In the genomic region with DNA sequence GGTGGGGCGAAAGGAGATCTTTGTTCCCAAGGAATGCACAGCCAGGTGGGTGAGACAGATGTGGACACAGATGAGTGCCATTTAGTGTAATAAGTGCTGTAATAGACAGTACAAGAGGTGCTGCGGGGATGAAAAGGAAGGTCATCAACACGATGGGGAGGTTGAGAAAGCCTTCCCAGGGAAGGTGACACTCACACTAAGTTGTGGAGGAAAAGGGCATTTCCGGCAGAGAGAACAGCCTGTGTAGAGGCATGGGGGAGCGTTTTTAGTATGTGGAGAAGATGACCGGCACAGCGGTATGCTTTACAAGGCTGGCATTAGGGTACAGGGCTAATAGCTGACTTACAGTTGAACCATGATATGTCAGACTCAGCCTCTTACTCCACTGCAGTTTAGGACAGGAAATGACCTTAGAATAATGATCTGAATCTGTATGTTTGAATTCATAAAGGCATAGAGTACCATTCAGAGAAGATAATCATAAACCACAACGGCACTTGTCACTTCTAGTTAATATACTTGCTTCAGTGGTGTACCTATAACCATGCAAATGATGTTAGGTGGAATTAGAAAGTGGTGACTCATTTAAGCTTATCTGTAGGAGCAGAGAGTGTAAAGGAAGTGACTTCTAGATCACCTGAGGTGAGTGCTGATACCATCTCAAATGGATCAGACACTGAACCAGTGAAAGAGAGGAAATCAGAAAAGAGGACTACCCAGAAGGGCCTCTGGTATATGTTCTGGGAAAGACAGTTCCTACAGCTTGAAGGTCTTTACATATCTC, we compare ENCODE assay signal across 9 cellular contexts.
DNase-seq lines count a peak whose midpoint lies in the region; ATAC-seq, FAIRE-seq and TF ChIP-seq lines count a peak whose summit lies in the region.
"Had no signal": no experiment of that assay in that cellular context is flagged by ENCODE, and none has a peak within 500 bp of the region (broad histone marks: within the 10 kb centered on the region; RNA-seq: fewer than 3 reads in every experiment).

No MANE protein-coding gene starts in this region.

- H3K27me3 ChIP-seq in neural progenitor cell, result no peaks in the 10 kb centered on the region

- peak; percentile 26 for DNase-seq in stimulated activated CD4-positive, alpha-beta T cell treated with anti-CD3 and anti-CD28 coated beads, Interleukin-1b, Interleukin-23, amount 100 ng/mL, for 48 hours
- no peak for DNase-seq in stimulated activated CD4-positive, alpha-beta T cell treated with anti-CD3 and anti-CD28 coated beads, Interleukin-4, amount 100 ng/mL, for 1 hour
- DNase-seq in urothelium cell line (ENCODE audit: low spot score) (no peak), NOMO-1 treated with dmso at 0.1 percent for 144 hours (lab: John Stamatoyannopoulos, UW; ENCODE audit: unreplicated experiment) (no peak), neural progenitor cell (ENCODE audit: low spot score) (no peak), activated gamma-delta T cell (lab: John Stamatoyannopoulos, UW) (no peak)
- DNase-seq: hippocampal formation had no signal

- H3K27ac Mint-ChIP-seq in activated naive CD8-positive, alpha-beta T cell, result peak overlapping the region; percentile 99
- no peak overlapping the region for H3K27ac Mint-ChIP-seq in neural progenitor cell

- no peak overlapping the region for H3K9ac ChIP-seq in neural progenitor cell

- H3K36me3 ChIP-seq in neural progenitor cell, result no peaks in the 10 kb centered on the region

- no peak overlapping the region for H3K27ac ChIP-seq in neural progenitor cell

- peak; percentile 74 for FAIRE-seq in urothelium cell line (lab: Jason Lieb, UNC)

- peaks cover 86% of the 10 kb centered on the region for H3K4me1 Mint-ChIP-seq in activated naive CD8-positive, alpha-beta T cell (ENCODE audit: low read depth)
- H3K4me1 Mint-ChIP-seq in neural progenitor cell, result peaks cover 9% of the 10 kb centered on the region

- H3K4me1 ChIP-seq in neural progenitor cell, result peaks cover 14% of the 10 kb centered on the region

- H2AFZ ChIP-seq in neural progenitor cell (replicated peaks), result no peak overlapping the region

- H3K79me2 ChIP-seq in neural progenitor cell (ENCODE audit: low read depth), result peaks cover 79% of the 10 kb centered on the region

- no peaks in the 10 kb centered on the region for H3K27me3 Mint-ChIP-seq in activated naive CD8-positive, alpha-beta T cell
- no peaks in the 10 kb centered on the region for H3K27me3 Mint-ChIP-seq in neural progenitor cell (ENCODE audit: insufficient read depth, low read depth)

- peaks cover 99% of the 10 kb centered on the region for H4K20me1 ChIP-seq in neural progenitor cell (ENCODE audit: low read depth)

- H3K9me3 Mint-ChIP-seq in activated naive CD8-positive, alpha-beta T cell (ENCODE audit: low read depth), result no peaks in the 10 kb centered on the region
- H3K9me3 Mint-ChIP-seq in neural progenitor cell, result no peaks in the 10 kb centered on the region

- H3K4me3 Mint-ChIP-seq in activated naive CD8-positive, alpha-beta T cell, result peak overlapping the region; percentile 88
- H3K4me3 Mint-ChIP-seq in neural progenitor cell, result no peak overlapping the region

- no peaks in the 10 kb centered on the region for H3K9me3 ChIP-seq in neural progenitor cell (ENCODE audit: low read depth)

- peak; percentile 64 for ATAC-seq in HG03196 (IDR thresholded peaks at IDR 0.05; ENCODE audit: unreplicated experiment)

- no peak overlapping the region for H3K4me3 ChIP-seq in neural progenitor cell

- no peak overlapping the region for H3K4me2 ChIP-seq in neural progenitor cell

- H3F3A ChIP-seq in neural progenitor cell (ENCODE audit: low read depth), result peaks cover 8% of the 10 kb centered on the region

- peaks cover 3% of the 10 kb centered on the region for H3K36me3 Mint-ChIP-seq in activated naive CD8-positive, alpha-beta T cell
- H3K36me3 Mint-ChIP-seq in neural progenitor cell, result no peaks in the 10 kb centered on the region

- no peak for TF ChIP-seq CTCF in neural progenitor cell (IDR thresholded peaks at IDR 0.05)
